ENCODE assay signal across 20 cellular contexts in genomic region chr2:176117162-176117822, GRCh38. TPM values are rescaled to one million over a fixed set of nuclear protein-coding genes. Genes with fewer than 3 reads are reported as not detected.
DNase-seq lines count a peak whose midpoint lies in the region; ATAC-seq and TF ChIP-seq lines count a peak whose summit lies in the region.
"Had no signal": no experiment of that assay in that cellular context is flagged by ENCODE, and none has a peak within 500 bp of the region (broad histone marks: within the 10 kb centered on the region; RNA-seq: fewer than 3 reads in every experiment).

No MANE protein-coding gene starts in this region.

- TF ChIP-seq CTCF in A673 (conservative IDR thresholded peaks at IDR 0.05; ENCODE audit: low read depth, low read length), result no peak
- TF ChIP-seq CTCF in GM23338 (conservative IDR thresholded peaks at IDR 0.05; ENCODE audit: low read depth in 2 of 2), result no peak
- TF ChIP-seq CTCF in endodermal cell (conservative IDR thresholded peaks at IDR 0.05), result no peak
- TF ChIP-seq CTCF in nephron (IDR thresholded peaks at IDR 0.05; ENCODE audit: unreplicated experiment in 3 of 3), result no peak

- intact Hi-C loops in A673 (cut with micrococcal nuclease; ENCODE audit: unreplicated experiment), result no loop called here

- H3K27me3 ChIP-seq in A673 (replicated peaks; ENCODE audit: insufficient read depth, low read depth, low read length, poor library complexity), result no peaks in the 10 kb centered on the region
- peaks cover 100% of the 10 kb centered on the region for H3K27me3 ChIP-seq in GM23338 (ENCODE audit: insufficient read depth)
- peaks cover 100% of the 10 kb centered on the region for H3K27me3 ChIP-seq in endodermal cell (ENCODE audit: control insufficient read depth, insufficient read depth, low read length, poor library complexity, severe bottlenecking)

- H3K27ac ChIP-seq in A673 (ENCODE audit: low read depth, low read length, poor library complexity, severe bottlenecking) (peak overlapping the region; percentile 88), GM23338 (ENCODE audit: low read depth) (no peak overlapping the region), endodermal cell (ENCODE audit: low read depth, low read length) (no peak overlapping the region)
- H3K27ac ChIP-seq: colonic mucosa, gastrocnemius medialis, neural progenitor cell had no signal

- peaks cover 47% of the 10 kb centered on the region for H3K4me1 ChIP-seq in A673 (ENCODE audit: insufficient read depth, low read length, poor library complexity, severe bottlenecking)
- peaks cover 44% of the 10 kb centered on the region for H3K4me1 ChIP-seq in GM23338 (ENCODE audit: insufficient read depth)
- no peaks in the 10 kb centered on the region for H3K4me1 ChIP-seq in endodermal cell (ENCODE audit: control insufficient read depth, insufficient read depth, low read length)
- H3K4me1 ChIP-seq: colonic mucosa, neural progenitor cell had no signal

- H3K36me3 Mint-ChIP-seq in GM23338 (ENCODE audit: low read depth), result peaks cover 8% of the 10 kb centered on the region; the same call in 2 of the 3 replicates
- H3K36me3 Mint-ChIP-seq in endodermal cell (ENCODE audit: low read depth), result no peaks in the 10 kb centered on the region
- H3K36me3 Mint-ChIP-seq in nephron (ENCODE audit: low read depth), result peaks cover 58% of the 10 kb centered on the region

- WGBS in endodermal cell (ENCODE audit: insufficient coverage in 1 of 2, insufficient read length in 1 of 2), 2 experiments, result 70 to 78% methylated on average over 22 to 40 of the region's 40 CpGs

- no peaks in the 10 kb centered on the region for H3K79me2 ChIP-seq in GM23338 (replicated peaks; ENCODE audit: insufficient read depth)

- no peak overlapping the region for H2AFZ ChIP-seq in GM23338
- H2AFZ ChIP-seq: neural progenitor cell had no signal

- H3K27me3 Mint-ChIP-seq in GM23338 (ENCODE audit: insufficient read depth, low read depth, poor library complexity) (peaks cover 100% of the 10 kb centered on the region), endodermal cell (ENCODE audit: insufficient read depth) (peaks cover 100% of the 10 kb centered on the region), nephron (ENCODE audit: low read depth) (peaks cover 92% of the 10 kb centered on the region)

- H3K9me3 ChIP-seq in A673 (ENCODE audit: low read depth, low read length, poor library complexity, severe bottlenecking) (no peaks in the 10 kb centered on the region), endodermal cell (ENCODE audit: control insufficient read depth, low read length) (peaks cover 10% of the 10 kb centered on the region)
- H3K9me3 ChIP-seq: colonic mucosa, gastrocnemius medialis, thoracic aorta had no signal

- H3K27ac Mint-ChIP-seq in GM23338 (no peak overlapping the region), endodermal cell (no peak overlapping the region), nephron (peak overlapping the region; percentile 62 to 99 (median 90))
- H3K27ac Mint-ChIP-seq: mesothelial cell of epicardium, neural progenitor cell had no signal

- no peaks in the 10 kb centered on the region for H3K9me2 ChIP-seq in GM23338 (ENCODE audit: insufficient read depth)

- H3K4me3 ChIP-seq in A673 (ENCODE audit: low read depth, low read length, poor library complexity, severe bottlenecking) (peak overlapping the region; percentile 73), GM23338 (no peak overlapping the region), endodermal cell (ENCODE audit: low read length) (no peak overlapping the region)
- H3K4me3 ChIP-seq: colonic mucosa, neural progenitor cell, thoracic aorta had no signal

- no TSS peak for BruUV-seq in A673 (replicated peaks; lab: Mats Ljungman, UMichigan)

- no peak overlapping the region for H3K9ac ChIP-seq in endodermal cell (ENCODE audit: extremely low read depth, low read length, poor library complexity, severe bottlenecking)
- H3K9ac ChIP-seq: neural progenitor cell had no signal

- DNase-seq in A673 (ENCODE audit: low spot score), result peak; percentile 20
- no peak for DNase-seq in GM23338 (ENCODE audit: low spot score)
- peak; percentile 35 for DNase-seq in endodermal cell
- DNase-seq in effector CD8-positive, alpha-beta T cell (lab: John Stamatoyannopoulos, UW), result no peak
- no peak for DNase-seq in EL
- DNase-seq in DMS153 treated with DMSO at 0.1 percent for 48 hours (lab: John Stamatoyannopoulos, UW; ENCODE audit: unreplicated experiment), result no peak
- DNase-seq: activated CD4-positive, alpha-beta T cell treated with anti-CD3 and anti-CD28 coated beads, Interleukin-2, amount 50 U/mL, for 1 hour; activated naive CD4-positive, alpha-beta T cell; activated T-cell treated with anti-CD3 and anti-CD28 coated beads, Interleukin-2, amount 50 U/mL, for 1 hour; CD8-positive, alpha-beta memory T cell; left cardiac atrium; NCI-H1417; NCI-H524 had no signal

- CTCF ChIA-PET in A673 (lab: Charles Lee), result interaction anchor here (0.5 kb wide), 1 partner anchor 9 kb away, joined by 7 read pairs; no protein-coding TSS in a partner anchor

- H3K4me3 Mint-ChIP-seq in GM23338 (no peak overlapping the region; the same call in 2 of the 3 replicates), endodermal cell (no peak overlapping the region), nephron (peak overlapping the region; percentile 78 to 87 (median 87))
- H3K4me3 Mint-ChIP-seq: mesothelial cell of epicardium had no signal

- peaks cover 83% of the 10 kb centered on the region for H3K36me3 ChIP-seq in A673 (ENCODE audit: insufficient read depth, low read length, poor library complexity, severe bottlenecking)
- H3K36me3 ChIP-seq in GM23338 (ENCODE audit: insufficient read depth), result no peaks in the 10 kb centered on the region
- H3K36me3 ChIP-seq in endodermal cell (ENCODE audit: control insufficient read depth, insufficient read depth, low read length), result no peaks in the 10 kb centered on the region
- H3K36me3 ChIP-seq: colonic mucosa, gastrocnemius medialis, neural progenitor cell, thoracic aorta had no signal

- H3K4me2 ChIP-seq in GM23338, result no peak overlapping the region
- H3K4me2 ChIP-seq: neural progenitor cell had no signal

- H3K9me3 Mint-ChIP-seq in GM23338, result peaks cover 14% of the 10 kb centered on the region
- peaks cover 13% of the 10 kb centered on the region for H3K9me3 Mint-ChIP-seq in endodermal cell
- no peaks in the 10 kb centered on the region for H3K9me3 Mint-ChIP-seq in nephron

- POLR2A ChIA-PET in A673 (lab: Charles Lee; ENCODE audit: low non-redundant PET), result no interaction called here

- ATAC-seq in GM23338, result no peak
- ATAC-seq in GM19023 (IDR thresholded peaks at IDR 0.05; ENCODE audit: unreplicated experiment), result no peak

- H3F3A ChIP-seq in GM23338 (replicated peaks; ENCODE audit: low read depth), result peaks cover 52% of the 10 kb centered on the region

- H4K20me1 ChIP-seq in GM23338 (replicated peaks; ENCODE audit: insufficient read depth), result peaks cover 27% of the 10 kb centered on the region

- peaks cover 13% of the 10 kb centered on the region for H3K4me1 Mint-ChIP-seq in GM23338
- no peaks in the 10 kb centered on the region for H3K4me1 Mint-ChIP-seq in endodermal cell
- peaks cover 29% of the 10 kb centered on the region for H3K4me1 Mint-ChIP-seq in nephron
- H3K4me1 Mint-ChIP-seq: neural progenitor cell had no signal

TF ChIP-seq in GM23338, 12 proteins besides CTCF, POLR2A, EP300 and RAD21:
- TF ChIP-seq EZH2 (IDR thresholded peaks at IDR 0.05; ENCODE audit: low read depth, unreplicated experiment), result peak; percentile 42
- no peak for TF ChIP-seq EZH2phosphoT487 (IDR thresholded peaks at IDR 0.05; ENCODE audit: unreplicated experiment)

RNA-seq across cellular contexts. Expression of gene HOXD10, which starts 0.7 kb away (rescaled TPM):
- total RNA-seq in A673 (2021), result 88.6 and 98.3 TPM in 2 replicates
- total RNA-seq in GM23338 (2014; rRNA removed; shearing (Covaris generic)), result not detected in 2 replicates
- not detected in 2 replicates for polyA plus RNA-seq in GM23338 (2016; fragmentation: Nextera tagmentation; extraction: Ambion mirVana)
- not detected for total RNA-seq in endodermal cell
- polyA plus RNA-seq in endodermal cell (2013, experiment 1 of 2), result 3.9 TPM
- 2.7 TPM for polyA plus RNA-seq in endodermal cell (2013, experiment 2 of 2)
- total RNA-seq: CD8-positive, alpha-beta memory T cell; left cardiac atrium; thoracic aorta had no signal
- polyA plus RNA-seq: CD8-positive, alpha-beta memory T cell had no signal

RNA-seq across cellular contexts. Expression of gene HOXD9, which starts 5.2 kb away (rescaled TPM):
- total RNA-seq in A673 (2021) (63.0 and 64.9 TPM in 2 replicates), endodermal cell (not detected)
- total RNA-seq in GM23338 (2014; rRNA removed; shearing (Covaris generic)), result not detected in 2 replicates
- not detected in 2 replicates for polyA plus RNA-seq in GM23338 (2016; fragmentation: Nextera tagmentation; extraction: Ambion mirVana)
- polyA plus RNA-seq in endodermal cell (2013, experiment 1 of 2), result 5.2 TPM
- polyA plus RNA-seq in endodermal cell (2013, experiment 2 of 2), result 2.4 TPM
- total RNA-seq: CD8-positive, alpha-beta memory T cell had no signal
- polyA plus RNA-seq: CD8-positive, alpha-beta memory T cell had no signal

RNA-seq across cellular contexts. Expression of gene HOXD11, which starts 10.2 kb away (rescaled TPM):
- total RNA-seq in A673 (2021) (107 and 123 TPM in 2 replicates), endodermal cell (not detected)
- not detected in 2 replicates for total RNA-seq in GM23338 (2014; rRNA removed; shearing (Covaris generic))
- polyA plus RNA-seq in GM23338 (2016; fragmentation: Nextera tagmentation; extraction: Ambion mirVana), result not detected in 2 replicates
- 3.8 TPM for polyA plus RNA-seq in endodermal cell (2013, experiment 1 of 2)
- polyA plus RNA-seq in endodermal cell (2013, experiment 2 of 2), result 2.4 TPM
- total RNA-seq: CD8-positive, alpha-beta memory T cell; left cardiac atrium; thoracic aorta had no signal
- polyA plus RNA-seq: CD8-positive, alpha-beta memory T cell had no signal

RNA-seq across cellular contexts. Expression of gene HOXD8, which starts 12.2 kb away (rescaled TPM):
- total RNA-seq in A673 (2021) (56.8 and 61.9 TPM in 2 replicates), endodermal cell (not detected)
- not detected in 2 replicates for total RNA-seq in GM23338 (2014; rRNA removed; shearing (Covaris generic))
- polyA plus RNA-seq in GM23338 (2016; fragmentation: Nextera tagmentation; extraction: Ambion mirVana), result not detected in 2 replicates
- 3.6 TPM for polyA plus RNA-seq in endodermal cell (2013, experiment 1 of 2)
- 2.2 TPM for polyA plus RNA-seq in endodermal cell (2013, experiment 2 of 2)
- total RNA-seq: CD8-positive, alpha-beta memory T cell had no signal
- polyA plus RNA-seq: CD8-positive, alpha-beta memory T cell had no signal

RNA-seq across cellular contexts. Expression of gene HOXD12, which starts 17.7 kb away (rescaled TPM):
- 0.58 and 0.72 TPM in 2 replicates for total RNA-seq in A673 (2021)
- not detected in 2 replicates for total RNA-seq in GM23338 (2014; rRNA removed; shearing (Covaris generic))
- polyA plus RNA-seq in GM23338 (2016; fragmentation: Nextera tagmentation; extraction: Ambion mirVana), result not detected in 2 replicates
- not detected for total RNA-seq in endodermal cell
- polyA plus RNA-seq in endodermal cell (2013, experiment 1 of 2), result 0.18 TPM
- polyA plus RNA-seq in endodermal cell (2013, experiment 2 of 2), result 0.50 TPM
- total RNA-seq: CD8-positive, alpha-beta memory T cell; colonic mucosa; gastrocnemius medialis; left cardiac atrium; thoracic aorta had no signal
- polyA plus RNA-seq: CD8-positive, alpha-beta memory T cell had no signal

Comparison
In these comparisons a context has a peak if more than half of its experiments do, and no peak if none do; other contexts are left out.
1. DNase-seq: peak in A673 (single experiment) and endodermal cell (single experiment); none in GM23338 (single experiment), effector CD8-positive, alpha-beta T cell (single experiment), EL (single experiment) and DMS153 treated with DMSO at 0.1 percent for 48 hours (single experiment).
2. H3K27ac Mint-ChIP-seq: peak in nephron (3 of 3); none in GM23338 (single experiment) and endodermal cell (single experiment).
3. H3K4me3 Mint-ChIP-seq: peak in nephron (3 of 3); none in GM23338 (single experiment) and endodermal cell (single experiment).
4. RNA of gene HOXD10, which starts 0.7 kb away (total RNA-seq): 88.6 to 98.3 TPM in A673; not detected in GM23338 and not detected in endodermal cell; every median in the first group is over 10 times any median in the second.
5. RNA of gene HOXD9, which starts 5.2 kb away (total RNA-seq): 63.0 to 64.9 TPM in A673; not detected in endodermal cell and not detected in GM23338; every median in the first group is over 10 times any median in the second.
6. RNA of gene HOXD11, which starts 10.2 kb away (total RNA-seq): 107 to 123 TPM in A673; not detected in GM23338 and not detected in endodermal cell; every median in the first group is over 100 times any median in the second.